Comparison of ENCODE assay signal across 20 cellular contexts in the genomic region with DNA sequence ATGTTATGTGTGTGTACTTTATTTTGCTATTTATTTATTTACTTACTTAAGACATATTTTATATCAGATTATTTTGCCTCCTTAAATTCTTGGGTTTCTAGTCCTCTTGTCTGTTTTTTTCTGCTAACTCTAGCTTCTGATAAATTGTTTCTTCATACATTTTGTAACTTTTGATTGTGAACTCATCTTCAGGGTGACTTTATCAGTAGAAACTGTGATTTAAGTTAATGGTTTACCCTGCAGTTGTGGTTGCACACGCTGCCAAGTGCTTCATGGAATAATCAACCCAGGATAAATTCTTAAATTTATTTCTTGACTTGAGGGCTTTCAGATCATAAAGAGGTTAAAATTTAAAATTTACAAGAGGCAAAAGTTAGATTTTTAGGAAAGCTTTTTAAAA.
DNase-seq lines count a peak whose midpoint lies in the region; ATAC-seq, FAIRE-seq and TF ChIP-seq lines count a peak whose summit lies in the region.
"Had no signal": no experiment of that assay in that cellular context is flagged by ENCODE, and none has a peak within 500 bp of the region (broad histone marks: within the 10 kb centered on the region; RNA-seq: fewer than 3 reads in every experiment).

No MANE protein-coding gene starts in this region.

- POLR2A ChIA-PET in HepG2 (lab: Yijun Ruan, JAX), result no interaction called here
- POLR2A ChIA-PET in GM10248 (lab: Yijun Ruan, JAX), result no interaction called here

- 24% methylated on average over 1 of the region's 1 CpG for WGBS in liver
- 8% methylated on average over 1 of the region's 1 CpG for WGBS in HepG2 (ENCODE audit: low lambda C conversion rate)

- TF ChIP-seq EP300 in HepG2 (IDR thresholded peaks at IDR 0.05; ENCODE audit: low read depth in 2 of 2, low read length in 2 of 2) (no peak), HepG2 (CRISPR knock-in tag; IDR thresholded peaks at IDR 0.05; ENCODE audit: borderline replicate concordance) (no peak)

- no peak overlapping the region for H3K27ac Mint-ChIP-seq in neural progenitor cell
- H3K27ac Mint-ChIP-seq: CD4-positive, alpha-beta memory T cell had no signal

- TF ChIP-seq POLR2A in HepG2 (IDR thresholded peaks at IDR 0.05; ENCODE audit: insufficient read depth in 1 of 2, low read depth in 2 of 2, low read length in 2 of 2), result no peak

- H4K20me1 ChIP-seq in HepG2 (ENCODE audit: insufficient read depth, low read length) (no peaks in the 10 kb centered on the region), neural progenitor cell (ENCODE audit: low read depth) (no peaks in the 10 kb centered on the region)

- CTCF ChIA-PET in HepG2 (lab: Yijun Ruan, JAX; ENCODE audit: low intra/inter-chr PET ratio, low total read pairs) (no interaction called here), GM10248 (lab: Yijun Ruan, JAX) (no interaction called here)

- ATAC-seq in HepG2, result no peak
- ATAC-seq: GM12878 had no signal

- no peak for FAIRE-seq in HepG2 (lab: Jason Lieb, UNC)
- FAIRE-seq: G401.6, GM12878, GM19239, H1 had no signal

- no peaks in the 10 kb centered on the region for H3K4me1 Mint-ChIP-seq in neural progenitor cell
- H3K4me1 Mint-ChIP-seq: CD4-positive, alpha-beta memory T cell had no signal

- H3K9ac ChIP-seq in liver (ENCODE audit: low read depth in 1 of 2, low read length in 2 of 2), result no peak overlapping the region
- no peak overlapping the region for H3K9ac ChIP-seq in HepG2 (ENCODE audit: insufficient read depth, low read depth, low read length)
- no peak overlapping the region for H3K9ac ChIP-seq in neural progenitor cell
- H3K9ac ChIP-seq: GM23248 had no signal

- no peaks in the 10 kb centered on the region for H3K9me3 ChIP-seq in liver (ENCODE audit: control insufficient read depth in 4 of 4, low read length in 3 of 4)
- no peaks in the 10 kb centered on the region for H3K9me3 ChIP-seq in HepG2 (ENCODE audit: low read length)
- H3K9me3 ChIP-seq in neural progenitor cell (ENCODE audit: low read depth), result no peaks in the 10 kb centered on the region

- no peaks in the 10 kb centered on the region for H3K79me2 ChIP-seq in HepG2 (ENCODE audit: insufficient read depth, low read length)
- H3K79me2 ChIP-seq in neural progenitor cell (ENCODE audit: low read depth), result no peaks in the 10 kb centered on the region

- H2AFZ ChIP-seq in HepG2 (ENCODE audit: low read length), result no peak overlapping the region
- peak overlapping the region; percentile 63 for H2AFZ ChIP-seq in neural progenitor cell (replicated peaks)
- H2AFZ ChIP-seq: GM23248 had no signal

- H3K4me1 ChIP-seq in liver (ENCODE audit: control insufficient read depth in 4 of 4, insufficient read depth in 4 of 4, low read length in 3 of 4), result peaks cover 0 to 4% (median 0%) of the 10 kb centered on the region in 4 donors
- H3K4me1 ChIP-seq in HepG2 (ENCODE audit: insufficient read depth, low read length), result no peaks in the 10 kb centered on the region
- H3K4me1 ChIP-seq in neural progenitor cell, result peaks cover 10% of the 10 kb centered on the region

- DNase-seq in HepG2 (ENCODE audit: low spot score), result no peak
- peak; percentile 41 for DNase-seq in kidney tubule cell (ENCODE audit: low spot score)
- DNase-seq in neural progenitor cell (ENCODE audit: low spot score), result no peak
- DNase-seq in NAMALWA (ENCODE audit: low spot score), result no peak
- no peak for DNase-seq in DMS153 treated with DMSO at 0.1 percent for 48 hours (lab: John Stamatoyannopoulos, UW; ENCODE audit: unreplicated experiment)
- no peak for DNase-seq in GM10248 (ENCODE audit: extremely low spot score)
- DNase-seq: C1 segment of cervical spinal cord; Calu3; CD4-positive, alpha-beta memory T cell; COR-L47; DND-41; GM23248; H7; HCEC 1CT had no signal

- BruUV-seq in HepG2 (replicated peaks; lab: Mats Ljungman, UMichigan), result no TSS peak

- H3K4me3 ChIP-seq in liver (ENCODE audit: low read depth in 1 of 3, low read length in 3 of 3) (no peak overlapping the region), HepG2 (replicated peaks in 1 of 3; ENCODE audit: insufficient read depth in 1 of 3, low read depth in 2 of 3, low read length in 3 of 3) (no peak overlapping the region), neural progenitor cell (no peak overlapping the region)
- H3K4me3 ChIP-seq: GM12878, GM23248 had no signal

- H3K27me3 ChIP-seq in liver (ENCODE audit: control insufficient read depth in 4 of 4, insufficient read depth in 4 of 4, low read length in 3 of 4) (no peaks in the 10 kb centered on the region), HepG2 (ENCODE audit: control insufficient read depth in 1 of 2, insufficient read depth in 2 of 2, low read length in 2 of 2) (no peaks in the 10 kb centered on the region), neural progenitor cell (no peaks in the 10 kb centered on the region)

- intact Hi-C loops in HepG2 (cut with micrococcal nuclease; ENCODE audit: unreplicated experiment), result no loop called here

- TF ChIP-seq CTCF in liver (IDR thresholded peaks at IDR 0.05; ENCODE audit: low read depth, low read length, missing input control), result no peak
- TF ChIP-seq CTCF in HepG2 (CRISPR knock-in tag; IDR thresholded peaks at IDR 0.05), result no peak
- TF ChIP-seq CTCF in neural progenitor cell (IDR thresholded peaks at IDR 0.05), result no peak
- no peak for TF ChIP-seq CTCF in GM10248 (IDR thresholded peaks at IDR 0.05; ENCODE audit: control extremely low read depth, extremely low read depth, low read depth, missing control alignments)

- no peak overlapping the region for H3K4me3 Mint-ChIP-seq in neural progenitor cell
- H3K4me3 Mint-ChIP-seq: CD4-positive, alpha-beta memory T cell had no signal

- no peaks in the 10 kb centered on the region for H3K27me3 Mint-ChIP-seq in neural progenitor cell (ENCODE audit: insufficient read depth, low read depth)
- H3K27me3 Mint-ChIP-seq: CD4-positive, alpha-beta memory T cell had no signal

- H3F3A ChIP-seq in neural progenitor cell (ENCODE audit: low read depth), result no peaks in the 10 kb centered on the region

- peak in 1 of 2 donors; percentile 13 for TF ChIP-seq RAD21 in liver (IDR thresholded peaks at IDR 0.05)
- TF ChIP-seq RAD21 in HepG2 (CRISPR knock-in tag; IDR thresholded peaks at IDR 0.05), result no peak

- H3K4me2 ChIP-seq in HepG2 (ENCODE audit: low read depth, low read length) (no peak overlapping the region), neural progenitor cell (no peak overlapping the region)

- H3K27ac ChIP-seq in liver (ENCODE audit: low read depth in 1 of 2, low read length in 2 of 2) (no peak overlapping the region), HepG2 (ENCODE audit: extremely low read length, insufficient read depth, low read length) (no peak overlapping the region), neural progenitor cell (no peak overlapping the region)
- H3K27ac ChIP-seq: 22Rv1, GM23248 had no signal

- H3K36me3 ChIP-seq in liver (ENCODE audit: control insufficient read depth in 4 of 4, insufficient read depth in 3 of 4, low read depth in 1 of 4, low read length in 3 of 4), result no peaks in the 10 kb centered on the region
- H3K36me3 ChIP-seq in HepG2 (replicated peaks in 1 of 2; ENCODE audit: control insufficient read depth in 1 of 2, insufficient read depth in 2 of 2, low read length in 2 of 2), result no peaks in the 10 kb centered on the region
- no peaks in the 10 kb centered on the region for H3K36me3 ChIP-seq in neural progenitor cell

- in situ Hi-C loops in HepG2 (cut with HindIII; ENCODE audit: extremely low pct_ligation_motif_present, low pct_unique_long_range_greater_than_20kb), result no loop called here

- H3K9me3 Mint-ChIP-seq in neural progenitor cell, result peaks cover 44% of the 10 kb centered on the region

- peaks cover 9% of the 10 kb centered on the region for H3K36me3 Mint-ChIP-seq in neural progenitor cell
- H3K36me3 Mint-ChIP-seq: CD4-positive, alpha-beta memory T cell had no signal

TF ChIP-seq in liver, 16 proteins besides CTCF, POLR2A, EP300 and RAD21:
- TF ChIP-seq HNF4A (conservative IDR thresholded peaks at IDR 0.05), result peak; percentile 18 to 36
- TF ChIP-seq RXRA (IDR thresholded peaks at IDR 0.05), result peak; percentile 33 to 56
- TF ChIP-seq JUND (IDR thresholded peaks at IDR 0.05), result peak in 1 of 2 donors; percentile 10
- TF ChIP-seq TAF1 (conservative IDR thresholded peaks at IDR 0.05), result no peak
- no peak for TF ChIP-seq HNF4G (IDR thresholded peaks at IDR 0.05)

TF ChIP-seq in HepG2, 621 proteins besides CTCF, POLR2A, EP300 and RAD21 (continues in another document):
- TF ChIP-seq ZNF747 (CRISPR knock-in tag; IDR thresholded peaks at IDR 0.05; ENCODE audit: borderline replicate concordance), result no peak
- no peak for TF ChIP-seq ZNF687 (CRISPR knock-in tag; IDR thresholded peaks at IDR 0.05)
- TF ChIP-seq ERF (CRISPR knock-in tag; IDR thresholded peaks at IDR 0.05), result no peak
- TF ChIP-seq ATF7-NPFF (CRISPR knock-in tag; IDR thresholded peaks at IDR 0.05; ENCODE audit: low read depth), result no peak
- TF ChIP-seq ZNF782 (CRISPR knock-in tag; IDR thresholded peaks at IDR 0.05; ENCODE audit: borderline replicate concordance), result no peak
- TF ChIP-seq ZFY (CRISPR knock-in tag; IDR thresholded peaks at IDR 0.05), result no peak
- no peak for TF ChIP-seq ATF7 (IDR thresholded peaks at IDR 0.05)
- no peak for TF ChIP-seq ATF7 (CRISPR knock-in tag; IDR thresholded peaks at IDR 0.05)
